In genomic region chr10:10910634-10911033, GRCh38 we compare ENCODE assay signal across 12 cellular contexts.
DNase-seq lines count a peak whose midpoint lies in the region; ATAC-seq, FAIRE-seq and TF ChIP-seq lines count a peak whose summit lies in the region.
"Had no signal": no experiment of that assay in that cellular context is flagged by ENCODE, and none has a peak within 500 bp of the region (broad histone marks: within the 10 kb centered on the region; RNA-seq: fewer than 3 reads in every experiment).

No MANE protein-coding gene starts in this region.

- no peak overlapping the region for H4K91ac ChIP-seq in H1 (replicated peaks; ENCODE audit: insufficient read length, low read length)

- H4K5ac ChIP-seq in H1 (ENCODE audit: insufficient read length, low read depth, low read length) = no peak overlapping the region

- intact Hi-C loops in lower lobe of right lung (cut with DNase I) = no loop called here

- H3K23ac ChIP-seq in H1 (ENCODE audit: insufficient read length) = no peak overlapping the region

- H2BK20ac ChIP-seq in H1 (ENCODE audit: low read length) = no peak overlapping the region

- H3K9ac ChIP-seq in H1 (replicated peaks in 1 of 4; ENCODE audit: extremely low read depth in 1 of 4, low read depth in 3 of 4, low read length in 3 of 4) = no peak overlapping the region

- no peaks in the 10 kb centered on the region for H3K79me1 ChIP-seq in H1 (ENCODE audit: low read depth, low read length)

- WGBS in H1 (ENCODE audit: extremely low coverage in 1 of 2, insufficient coverage in 1 of 2, insufficient read length in 1 of 2, insufficient replicate concordance in 2 of 2, low coverage in 1 of 2, low lambda C conversion rate in 2 of 2, missing lambda C conversion rate in 1 of 2), 2 experiments = 93% methylated on average over 5 of the region's 7 CpGs; no CpG with 5 or more reads in 1 of the 2 experiments
- 94% methylated on average over 7 of the region's 7 CpGs for WGBS in suprapubic skin

- 0 out of 2 replicates have a peak overlapping the region, but pooled peaks have one; percentile 26 for H2BK5ac ChIP-seq in H1 (ENCODE audit: low read depth, low read length)

- TF ChIP-seq POLR2A in H1 (IDR thresholded peaks at IDR 0.05; ENCODE audit: control extremely low read depth in 1 of 2, low read depth in 2 of 2, low read length in 2 of 2) (no peak), suprapubic skin (IDR thresholded peaks at IDR 0.05) (no peak)

- no peak for FAIRE-seq in HTR-8/SVneo (lab: Jason Lieb, UNC)
- FAIRE-seq in H1 (lab: Jason Lieb, UNC) = no peak
- FAIRE-seq: small intestine had no signal

- 0 out of 2 replicates have a peak overlapping the region, but pooled peaks have one; percentile 65 for H2AFZ ChIP-seq in H1 (ENCODE audit: low read length)

- H4K8ac ChIP-seq in H1 (ENCODE audit: extremely low read depth, insufficient read depth, low read length) = no peak overlapping the region

- H3K9me3 ChIP-seq in H1 (ENCODE audit: insufficient read depth in 2 of 2, low read depth in 1 of 2, low read length in 1 of 2) = no peaks in the 10 kb centered on the region
- no peaks in the 10 kb centered on the region for H3K9me3 ChIP-seq in lower lobe of right lung
- H3K9me3 ChIP-seq in suprapubic skin = no peaks in the 10 kb centered on the region
- H3K9me3 ChIP-seq: neutrophil had no signal

- no peaks in the 10 kb centered on the region for H4K20me1 ChIP-seq in H1 (replicated peaks in 1 of 2; ENCODE audit: control insufficient read depth in 1 of 2, insufficient read depth in 2 of 2, low read length in 2 of 2)

- no peak overlapping the region for H3K14ac ChIP-seq in H1 (ENCODE audit: insufficient read length)

- H3K56ac ChIP-seq in H1 (replicated peaks; ENCODE audit: insufficient read length, low read depth, low read length) = no peak overlapping the region

- H3K79me2 ChIP-seq in H1 (ENCODE audit: control insufficient read depth in 1 of 2, insufficient read depth in 2 of 2, low read length in 2 of 2) = no peaks in the 10 kb centered on the region

- no peak overlapping the region for H3K4ac ChIP-seq in H1 (replicated peaks; ENCODE audit: insufficient read length, low read depth, low read length)

- H3K27me3 ChIP-seq in H1 (replicated peaks in 1 of 4; ENCODE audit: control insufficient read depth in 3 of 4, extremely low read depth in 1 of 4, insufficient read depth in 3 of 4, low read length in 3 of 4) = no peaks in the 10 kb centered on the region
- no peaks in the 10 kb centered on the region for H3K27me3 ChIP-seq in lower lobe of right lung (ENCODE audit: low read depth)
- H3K27me3 ChIP-seq in suprapubic skin = no peaks in the 10 kb centered on the region
- H3K27me3 ChIP-seq: neutrophil had no signal

- peak overlapping the region; percentile 30; the same call in 1 of the 2 replicates for H2AK5ac ChIP-seq in H1 (ENCODE audit: low read depth, low read length)

- H2BK120ac ChIP-seq in H1 (replicated peaks; ENCODE audit: low read depth, low read length) = no peak overlapping the region

- no peak for TF ChIP-seq RAD21 in H1 (IDR thresholded peaks at IDR 0.05 in 1 of 2, conservative IDR thresholded peaks at IDR 0.05 in 1 of 2; ENCODE audit: low read depth in 2 of 2, low read length in 2 of 2)

- H3K4me1 ChIP-seq in H1 (replicated peaks in 1 of 4; ENCODE audit: control insufficient read depth in 3 of 4, insufficient read depth in 4 of 4, low read length in 3 of 4) = peaks cover 0 to 4% (median 0%) of the 10 kb centered on the region in 4 experiments; a peak in 1 of 7 replicates
- peaks cover 26% of the 10 kb centered on the region for H3K4me1 ChIP-seq in lower lobe of right lung
- H3K4me1 ChIP-seq in suprapubic skin = peaks cover 6% of the 10 kb centered on the region

- H3K4me2 ChIP-seq in H1 (ENCODE audit: insufficient read depth in 1 of 2, low read depth in 2 of 2, low read length in 2 of 2) = no peak overlapping the region

- CTCF ChIA-PET in H1 (lab: Charles Lee; ENCODE audit: partially characterized antibody) = interaction anchor here (0.6 kb wide), 1 partner anchor 42 kb away, joined by 3 read pairs; no protein-coding TSS in a partner anchor

- H3K18ac ChIP-seq in H1 (ENCODE audit: extremely low read depth, low read length) = no peak overlapping the region

- no peak overlapping the region for H3K27ac ChIP-seq in H1 (ENCODE audit: low read depth, low read length)
- peak overlapping the region; percentile 80 for H3K27ac ChIP-seq in lower lobe of right lung
- H3K27ac ChIP-seq in suprapubic skin = peak overlapping the region; percentile 42
- H3K27ac ChIP-seq: neutrophil had no signal

- no peaks in the 10 kb centered on the region for H3K36me3 ChIP-seq in H1 (ENCODE audit: control insufficient read depth in 2 of 4, insufficient read depth in 4 of 4, low read length in 3 of 4)
- H3K36me3 ChIP-seq in lower lobe of right lung = no peaks in the 10 kb centered on the region
- H3K36me3 ChIP-seq in suprapubic skin = no peaks in the 10 kb centered on the region
- H3K36me3 ChIP-seq: neutrophil had no signal

- POLR2A ChIA-PET in H1 (lab: Charles Lee; ENCODE audit: partially characterized antibody) = no interaction called here

- H3K4me3 ChIP-seq in H1 (ENCODE audit: extremely low read depth in 1 of 4, insufficient read depth in 2 of 4, low read depth in 3 of 4, low read length in 4 of 4) (no peak overlapping the region), lower lobe of right lung (no peak overlapping the region), suprapubic skin (no peak overlapping the region)

- peak overlapping the region; percentile 35; the same call in 1 of the 2 replicates for H2BK12ac ChIP-seq in H1 (ENCODE audit: low read depth, low read length)

- peak; percentile 3 for DNase-seq in HTR-8/SVneo (ENCODE audit: insufficient read length, low spot score)
- no peak for DNase-seq in H1 (ENCODE audit: low read depth in 1 of 2, low spot score in 2 of 2)
- DNase-seq in lower lobe of right lung = no peak
- no peak for DNase-seq in suprapubic skin (ENCODE audit: low spot score in 2 of 2)
- DNase-seq in globus pallidus (ENCODE audit: low spot score) = no peak
- no peak for DNase-seq in AML-193 (lab: John Stamatoyannopoulos, UW)
- no peak for DNase-seq in SW480 (ENCODE audit: low spot score)
- DNase-seq in activated CD8-positive, alpha-beta memory T cell treated with anti-CD3 and anti-CD28 coated beads, Interleukin-2, amount 50 U/mL, for 48 hours = no peak
- DNase-seq: cortex of kidney, SHP77 treated with DMSO at 0.1 percent for 48 hours had no signal

- TF ChIP-seq CTCF in H1 (IDR thresholded peaks at IDR 0.05; ENCODE audit: control extremely low read depth in 1 of 3, insufficient read depth in 1 of 3, low read depth in 1 of 3, low read length in 3 of 3) = no peak
- TF ChIP-seq CTCF in lower lobe of right lung (IDR thresholded peaks at IDR 0.05) = no peak
- no peak for TF ChIP-seq CTCF in suprapubic skin (IDR thresholded peaks at IDR 0.05)

- TF ChIP-seq EP300 in H1 (IDR thresholded peaks at IDR 0.05; ENCODE audit: borderline replicate concordance in 1 of 2, low read depth in 2 of 2, low read length in 2 of 2) (no peak), suprapubic skin (IDR thresholded peaks at IDR 0.05) (no peak)

- H3K23me2 ChIP-seq in H1 (ENCODE audit: low read depth, low read length) = no peaks in the 10 kb centered on the region

- ATAC-seq in lower lobe of right lung = peak in 1 of 2 donors; percentile 30

- no peak overlapping the region for H2BK15ac ChIP-seq in H1 (ENCODE audit: low read length)

TF ChIP-seq in H1, 55 proteins besides CTCF, POLR2A, EP300 and RAD21:
- TF ChIP-seq BRCA1 (IDR thresholded peaks at IDR 0.05; ENCODE audit: low read depth, low read length) = no peak
- no peak for TF ChIP-seq SIRT6 (IDR thresholded peaks at IDR 0.05; ENCODE audit: low read length)
